ENCODE assay signal across 9 cellular contexts in genomic region chr15:25905140-25905539, GRCh38. TPM values are rescaled to one million over a fixed set of nuclear protein-coding genes. Genes with fewer than 3 reads are reported as not detected.
A peak's percentile ranks its signal among the peaks of the same experiment; 100 is the strongest.
DNase-seq lines count a peak whose midpoint lies in the region; ATAC-seq and TF ChIP-seq lines count a peak whose summit lies in the region.
"Had no signal": no experiment of that assay in that cellular context is flagged by ENCODE, and none has a peak within 500 bp of the region (broad histone marks: within the 10 kb centered on the region; RNA-seq: fewer than 3 reads in every experiment).

No MANE protein-coding gene starts in this region.

- H3K9me3 ChIP-seq in PC-3 (ENCODE audit: low read length): no peaks in the 10 kb centered on the region
- H3K9me3 ChIP-seq in fibroblast of lung (ENCODE audit: control insufficient read depth, insufficient read depth, low read depth, low read length): no peaks in the 10 kb centered on the region
- no peaks in the 10 kb centered on the region for H3K9me3 ChIP-seq in SJCRH30 (replicated peaks)

- H3K4me2 ChIP-seq in PC-3 (ENCODE audit: low read length) (no peak overlapping the region), fibroblast of lung (ENCODE audit: extremely low read depth, insufficient read depth, low read length) (no peak overlapping the region)

- no TSS peak for BruUV-seq in PC-3 (replicated peaks; lab: Mats Ljungman, UMichigan)

- H4K20me1 ChIP-seq in PC-3 (ENCODE audit: low read length) (no peaks in the 10 kb centered on the region), fibroblast of lung (ENCODE audit: control insufficient read depth, extremely low read depth, insufficient read depth, low read length) (no peaks in the 10 kb centered on the region)

- POLR2A ChIA-PET in PC-3 (lab: Charles Lee; ENCODE audit: unreplicated experiment): no interaction called here

- H3K36me3 ChIP-seq in PC-3 (ENCODE audit: low read depth, low read length) (no peaks in the 10 kb centered on the region), fibroblast of lung (ENCODE audit: control insufficient read depth, insufficient read depth, low read length) (no peaks in the 10 kb centered on the region), SJCRH30 (no peaks in the 10 kb centered on the region)

- H3K4me3 ChIP-seq in PC-3 (ENCODE audit: low read length): no peak overlapping the region
- no peak overlapping the region for H3K4me3 ChIP-seq in fibroblast of lung (replicated peaks in 1 of 4; ENCODE audit: control extremely low read depth in 1 of 4, insufficient read depth in 1 of 4, low read depth in 3 of 4, low read length in 4 of 4)
- no peak overlapping the region for H3K4me3 ChIP-seq in SJCRH30

- H3K9me2 ChIP-seq in PC-3 (replicated peaks; ENCODE audit: low read length): no peaks in the 10 kb centered on the region

- H3K27ac ChIP-seq in PC-3 (ENCODE audit: low read length) (no peak overlapping the region), fibroblast of lung (ENCODE audit: insufficient read depth, low read length) (no peak overlapping the region), SJCRH30 (no peak overlapping the region)

- TF ChIP-seq CTCF in PC-3 (conservative IDR thresholded peaks at IDR 0.05; ENCODE audit: low read depth, low read length) (no peak), fibroblast of lung (conservative IDR thresholded peaks at IDR 0.05 in 1 of 2, IDR thresholded peaks at IDR 0.05 in 1 of 2; ENCODE audit: low read depth in 1 of 2, low read length in 2 of 2) (no peak)

- H3K9ac ChIP-seq in PC-3 (ENCODE audit: low read length) (no peak overlapping the region), fibroblast of lung (ENCODE audit: insufficient read depth, low read length) (no peak overlapping the region)

- H3K79me2 ChIP-seq in PC-3 (ENCODE audit: low read length): no peaks in the 10 kb centered on the region
- H3K79me2 ChIP-seq in fibroblast of lung (ENCODE audit: control insufficient read depth, insufficient read depth, low read length): no peaks in the 10 kb centered on the region

- H2AFZ ChIP-seq in PC-3 (ENCODE audit: low read length) (no peak overlapping the region), fibroblast of lung (ENCODE audit: low read length) (no peak overlapping the region)

- H3K4me1 ChIP-seq in PC-3 (ENCODE audit: insufficient read depth, low read length) (peaks cover 44% of the 10 kb centered on the region), fibroblast of lung (ENCODE audit: control insufficient read depth, extremely low read depth, insufficient read depth, low read length) (no peaks in the 10 kb centered on the region), SJCRH30 (peaks cover 25% of the 10 kb centered on the region)

- no peaks in the 10 kb centered on the region for H3F3A ChIP-seq in PC-3 (ENCODE audit: low read length, unreplicated experiment)

- H3K27me3 ChIP-seq in PC-3 (ENCODE audit: low read length): no peaks in the 10 kb centered on the region
- H3K27me3 ChIP-seq in fibroblast of lung (ENCODE audit: control insufficient read depth, insufficient read depth, low read length): no peaks in the 10 kb centered on the region
- H3K27me3 ChIP-seq in SJCRH30: no peaks in the 10 kb centered on the region

- intact Hi-C loops in PC-3 (cut with micrococcal nuclease): no loop called here

- ATAC-seq in PC-3: peak; percentile 29
- no peak for ATAC-seq in HG02798 (IDR thresholded peaks at IDR 0.05; ENCODE audit: poor library complexity, unreplicated experiment)
- ATAC-seq: stimulated activated naive B cell treated with anti-CD40 and anti-IgM and Interleukin-4, amounts not matched to agents 10 μg/mL and 1 μg/mL and 100 μg/mL, for 72 hours had no signal

- CTCF ChIA-PET in PC-3 (lab: Charles Lee): no interaction called here

- DNase-seq in GM03348 (ENCODE audit: low spot score) (peak; percentile 94), PC-3 (peak; percentile 58), fibroblast of lung (ENCODE audit: low read depth in 2 of 2) (peak; percentile 85 to 88), SJCRH30 (no peak), DMS153 treated with DMSO at 0.1 percent for 48 hours (lab: John Stamatoyannopoulos, UW; ENCODE audit: unreplicated experiment) (no peak)
- DNase-seq in stimulated activated CD4-positive, alpha-beta T cell treated with anti-CD3 and anti-CD28 coated beads, Interleukin-1b, Interleukin-23, amount 100 ng/mL, for 48 hours: peak; percentile 63
- DNase-seq: NCI-H2029; stimulated activated naive B cell treated with anti-CD40 and anti-IgM and Interleukin-4, amounts not matched to agents 10 μg/mL and 1 μg/mL and 100 μg/mL, for 72 hours had no signal

RNA-seq across cellular contexts. Expression of gene ATP10A, which starts 42.0 kb away (rescaled TPM):
- total RNA-seq in PC-3 (2014; rRNA removed): 2.6 and 5.0 TPM in 2 replicates
- total RNA-seq in fibroblast of lung: 5.1 and 12.7 TPM in 2 replicates
- 9.0 and 13.8 TPM in 2 replicates for polyA plus RNA-seq in fibroblast of lung
- 8.3 and 13.0 TPM in 2 replicates for polyA plus RNA-seq in fibroblast of lung (2012)
- 21.8 and 25.2 TPM in 2 replicates for polyA minus RNA-seq in fibroblast of lung (ENCODE audit: low replicate concordance)
- 1.5 and 1.7 TPM in 2 replicates for total RNA-seq in SJCRH30 (2014; rRNA removed; shearing (Covaris generic))

Comparison
In these comparisons a context has a peak if more than half of its experiments do, and no peak if none do; other contexts are left out.
1. DNase-seq: peak in GM03348 (single experiment), PC-3 (single experiment), fibroblast of lung (2 of 2) and stimulated activated CD4-positive, alpha-beta T cell treated with anti-CD3 and anti-CD28 coated beads, Interleukin-1b, Interleukin-23, amount 100 ng/mL, for 48 hours (single experiment); none in SJCRH30 (0 of 2) and DMS153 treated with DMSO at 0.1 percent for 48 hours (single experiment).